9 cellular contexts compared by ENCODE assay signal in genomic region chr11:6402061-6402470, GRCh38. TPM values are rescaled to one million over a fixed set of nuclear protein-coding genes. Genes with fewer than 3 reads are reported as not detected.
A peak's percentile ranks its signal among the peaks of the same experiment; 100 is the strongest.
DNase-seq lines count a peak whose midpoint lies in the region; ATAC-seq lines count a peak whose summit lies in the region.
"Had no signal": no experiment of that assay in that cellular context is flagged by ENCODE, and none has a peak within 500 bp of the region (broad histone marks: within the 10 kb centered on the region; RNA-seq: fewer than 3 reads in every experiment).

No MANE protein-coding gene starts in this region.

- intact Hi-C loops in activated CD4-positive, alpha-beta memory T cell treated with anti-CD3 and anti-CD28 coated beads for 36 hours (cut with micrococcal nuclease): loop anchor here (1.0 kb wide), 3 partner anchors 12 to 41 kb away; partner anchors contain the start of gene SMPD1

- peak; percentile 36 for ATAC-seq in HG02884 (IDR thresholded peaks at IDR 0.05; ENCODE audit: unreplicated experiment)
- ATAC-seq in stimulated activated naive CD8-positive, alpha-beta T cell treated with anti-CD3 and anti-CD28 coated beads, Interleukin-15, amount 100 ng/mL, for 72 hours: peak; percentile 65

- POLR2A ChIA-PET in activated CD4-positive, alpha-beta T cell treated with anti-CD3 and anti-CD28 coated beads, Interleukin-2, amount 10 ng/mL, durations not matched to agents 7 days and 5 days (lab: Charles Lee): interaction anchor here (0.6 to 3.1 kb wide), 4 partner anchors 12 to 48 kb away, joined by 3 to 12 read pairs (median 7); partner anchors contain the start of genes APBB1 and SMPD1
- POLR2A ChIA-PET in activated CD4-positive, alpha-beta memory T cell treated with anti-CD3 and anti-CD28 coated beads for 36 hours (lab: Charles Lee): interaction anchor here (1.0 to 5.5 kb wide), 7 partner anchors 9 to 202 kb away, joined by 3 to 51 read pairs (median 10); partner anchors contain the start of genes APBB1, ILK and SMPD1

- H3K4me3 Mint-ChIP-seq in activated CD4-positive, alpha-beta T cell treated with anti-CD3 and anti-CD28 coated beads, Interleukin-2, amount 10 ng/mL, durations not matched to agents 7 days and 5 days: peak overlapping the region; percentile 73
- peak overlapping the region; percentile 55 for H3K4me3 Mint-ChIP-seq in activated CD4-positive, alpha-beta memory T cell treated with anti-CD3 and anti-CD28 coated beads for 36 hours
- H3K4me3 Mint-ChIP-seq in stimulated activated naive CD8-positive, alpha-beta T cell treated with anti-CD3 and anti-CD28 coated beads, Interleukin-15, amount 100 ng/mL, for 72 hours: peak overlapping the region; percentile 84 to 87

- peak; percentile 41 for DNase-seq in activated CD4-positive, alpha-beta T cell treated with anti-CD3 and anti-CD28 coated beads, Interleukin-2, amount 10 ng/mL, durations not matched to agents 7 days and 5 days
- no peak for DNase-seq in activated CD4-positive, alpha-beta T cell treated with anti-CD3 and anti-CD28 coated beads, Interleukin-2, amount 50 U/mL, for 1 hour
- peak; percentile 68 for DNase-seq in activated CD4-positive, alpha-beta memory T cell treated with anti-CD3 and anti-CD28 coated beads for 36 hours
- DNase-seq in stimulated activated naive CD8-positive, alpha-beta T cell treated with anti-CD3 and anti-CD28 coated beads, Interleukin-15, amount 100 ng/mL, for 72 hours: peak; percentile 42 to 59
- no peak for DNase-seq in stimulated activated CD4-positive, alpha-beta T cell treated with anti-CD3 and anti-CD28 coated beads, Interleukin-4, amount 100 ng/mL, for 24 hours
- DNase-seq in AG20443 (ENCODE audit: low spot score): no peak
- DNase-seq in HT-29 (ENCODE audit: low spot score): no peak
- DNase-seq: NCI-H524 treated with DMSO at 0.1 percent for 48 hours had no signal

- no peaks in the 10 kb centered on the region for H3K9me3 Mint-ChIP-seq in activated CD4-positive, alpha-beta T cell treated with anti-CD3 and anti-CD28 coated beads, Interleukin-2, amount 10 ng/mL, durations not matched to agents 7 days and 5 days
- no peaks in the 10 kb centered on the region for H3K9me3 Mint-ChIP-seq in activated CD4-positive, alpha-beta memory T cell treated with anti-CD3 and anti-CD28 coated beads for 36 hours
- no peaks in the 10 kb centered on the region for H3K9me3 Mint-ChIP-seq in stimulated activated naive CD8-positive, alpha-beta T cell treated with anti-CD3 and anti-CD28 coated beads, Interleukin-15, amount 100 ng/mL, for 72 hours

- CTCF ChIA-PET in activated CD4-positive, alpha-beta T cell treated with anti-CD3 and anti-CD28 coated beads, Interleukin-2, amount 10 ng/mL, durations not matched to agents 7 days and 5 days (lab: Charles Lee): interaction anchor here (0.7 to 7.2 kb wide), 14 partner anchors 8 to 335 kb away, joined by 3 to 61 read pairs (median 8); partner anchors contain the start of genes APBB1, HPX and SMPD1
- CTCF ChIA-PET in activated CD4-positive, alpha-beta memory T cell treated with anti-CD3 and anti-CD28 coated beads for 36 hours (lab: Charles Lee): interaction anchor here (0.9 to 3.9 kb wide), 8 partner anchors 12 to 42 kb away, joined by 3 to 36 read pairs (median 10); partner anchors contain the start of gene SMPD1

- peak overlapping the region; percentile 96 for H3K27ac Mint-ChIP-seq in activated CD4-positive, alpha-beta T cell treated with anti-CD3 and anti-CD28 coated beads, Interleukin-2, amount 10 ng/mL, durations not matched to agents 7 days and 5 days
- peak overlapping the region; percentile 90 for H3K27ac Mint-ChIP-seq in activated CD4-positive, alpha-beta memory T cell treated with anti-CD3 and anti-CD28 coated beads for 36 hours
- H3K27ac Mint-ChIP-seq in stimulated activated naive CD8-positive, alpha-beta T cell treated with anti-CD3 and anti-CD28 coated beads, Interleukin-15, amount 100 ng/mL, for 72 hours: peak overlapping the region; percentile 94 to 95

- H3K27me3 Mint-ChIP-seq in activated CD4-positive, alpha-beta T cell treated with anti-CD3 and anti-CD28 coated beads, Interleukin-2, amount 10 ng/mL, durations not matched to agents 7 days and 5 days: no peaks in the 10 kb centered on the region
- no peaks in the 10 kb centered on the region for H3K27me3 Mint-ChIP-seq in activated CD4-positive, alpha-beta memory T cell treated with anti-CD3 and anti-CD28 coated beads for 36 hours
- no peaks in the 10 kb centered on the region for H3K27me3 Mint-ChIP-seq in stimulated activated naive CD8-positive, alpha-beta T cell treated with anti-CD3 and anti-CD28 coated beads, Interleukin-15, amount 100 ng/mL, for 72 hours

- peaks cover 65% of the 10 kb centered on the region for H3K4me1 Mint-ChIP-seq in activated CD4-positive, alpha-beta T cell treated with anti-CD3 and anti-CD28 coated beads, Interleukin-2, amount 10 ng/mL, durations not matched to agents 7 days and 5 days
- peaks cover 69% of the 10 kb centered on the region for H3K4me1 Mint-ChIP-seq in activated CD4-positive, alpha-beta memory T cell treated with anti-CD3 and anti-CD28 coated beads for 36 hours (ENCODE audit: low read depth)
- H3K4me1 Mint-ChIP-seq in stimulated activated naive CD8-positive, alpha-beta T cell treated with anti-CD3 and anti-CD28 coated beads, Interleukin-15, amount 100 ng/mL, for 72 hours: peaks cover 79% of the 10 kb centered on the region

- H3K36me3 Mint-ChIP-seq in activated CD4-positive, alpha-beta T cell treated with anti-CD3 and anti-CD28 coated beads, Interleukin-2, amount 10 ng/mL, durations not matched to agents 7 days and 5 days (ENCODE audit: low read depth): peaks cover 53% of the 10 kb centered on the region
- H3K36me3 Mint-ChIP-seq in activated CD4-positive, alpha-beta memory T cell treated with anti-CD3 and anti-CD28 coated beads for 36 hours: peaks cover 20% of the 10 kb centered on the region

RNA-seq across cellular contexts. Expression of gene SMPD1, which starts 11.8 kb away (rescaled TPM):
- total RNA-seq in activated CD4-positive, alpha-beta T cell treated with anti-CD3 and anti-CD28 coated beads, Interleukin-2, amount 10 ng/mL, durations not matched to agents 7 days and 5 days: 10 to 100 TPM; 46.1 to 53.6 TPM
- 10 to 100 TPM; 23.4 to 23.8 TPM for total RNA-seq in activated CD4-positive, alpha-beta memory T cell treated with anti-CD3 and anti-CD28 coated beads for 36 hours
- total RNA-seq in HT-29 (2014; rRNA removed; shearing (Covaris generic)): 3.1 and 4.4 TPM in 2 replicates

RNA-seq across cellular contexts. Expression of gene APBB1, which starts 16.8 kb away (rescaled TPM):
- total RNA-seq in activated CD4-positive, alpha-beta T cell treated with anti-CD3 and anti-CD28 coated beads, Interleukin-2, amount 10 ng/mL, durations not matched to agents 7 days and 5 days: 10 to 100 TPM; 58.2 to 61.3 TPM
- 10 to 100 TPM; 51.6 to 55.3 TPM for total RNA-seq in activated CD4-positive, alpha-beta memory T cell treated with anti-CD3 and anti-CD28 coated beads for 36 hours
- total RNA-seq in HT-29 (2014; rRNA removed; shearing (Covaris generic)): 0.15 and 0.21 TPM in 2 replicates

RNA-seq across cellular contexts. Expression of gene HPX, which starts 38.7 kb away (rescaled TPM):
- total RNA-seq in activated CD4-positive, alpha-beta T cell treated with anti-CD3 and anti-CD28 coated beads, Interleukin-2, amount 10 ng/mL, durations not matched to agents 7 days and 5 days: under 1 TPM in 1 of 2 experiments, not detected in 1; 0.35 TPM
- under 1 TPM in 1 of 2 experiments, not detected in 1; 0.56 TPM for total RNA-seq in activated CD4-positive, alpha-beta memory T cell treated with anti-CD3 and anti-CD28 coated beads for 36 hours
- total RNA-seq in HT-29 (2014; rRNA removed; shearing (Covaris generic)): 0.25 TPM in 1 of 2 replicates, not detected in the other

Comparison
In these comparisons a context has a peak if more than half of its experiments do, and no peak if none do; other contexts are left out.
1. DNase-seq: peak in activated CD4-positive, alpha-beta T cell treated with anti-CD3 and anti-CD28 coated beads, Interleukin-2, amount 10 ng/mL, durations not matched to agents 7 days and 5 days (single experiment), activated CD4-positive, alpha-beta memory T cell treated with anti-CD3 and anti-CD28 coated beads for 36 hours (single experiment) and stimulated activated naive CD8-positive, alpha-beta T cell treated with anti-CD3 and anti-CD28 coated beads, Interleukin-15, amount 100 ng/mL, for 72 hours (2 of 2); none in activated CD4-positive, alpha-beta T cell treated with anti-CD3 and anti-CD28 coated beads, Interleukin-2, amount 50 U/mL, for 1 hour (single experiment), stimulated activated CD4-positive, alpha-beta T cell treated with anti-CD3 and anti-CD28 coated beads, Interleukin-4, amount 100 ng/mL, for 24 hours (single experiment), AG20443 (single experiment) and HT-29 (single experiment).
2. RNA of gene APBB1, which starts 16.8 kb away (total RNA-seq): 58.2 to 61.3 TPM in activated CD4-positive, alpha-beta T cell treated with anti-CD3 and anti-CD28 coated beads, Interleukin-2, amount 10 ng/mL, durations not matched to agents 7 days and 5 days and 51.6 to 55.3 TPM in activated CD4-positive, alpha-beta memory T cell treated with anti-CD3 and anti-CD28 coated beads for 36 hours; 0.15 to 0.21 TPM in HT-29; every median in the first group is over 10 times any median in the second.
3. Peak in every context shown above with its lines, with median percentiles within 50 percentile points of each other: H3K27ac Mint-ChIP-seq and H3K4me3 Mint-ChIP-seq.